In genomic region chr20:37522258-37523011, GRCh38 we compare ENCODE assay signal across 8 cellular contexts. TPM values are rescaled to one million over a fixed set of nuclear protein-coding genes. Genes with fewer than 3 reads are reported as not detected.
DNase-seq lines count a peak whose midpoint lies in the region; ATAC-seq and TF ChIP-seq lines count a peak whose summit lies in the region.
"Had no signal": no experiment of that assay in that cellular context is flagged by ENCODE, and none has a peak within 500 bp of the region (broad histone marks: within the 10 kb centered on the region; RNA-seq: fewer than 3 reads in every experiment).

No MANE protein-coding gene starts in this region.

- no peak for ATAC-seq in left lobe of liver

- H3K27ac Mint-ChIP-seq in type B pancreatic cell: no peak overlapping the region

- DNase-seq in NCI-H345 treated with DMSO at 0.1 percent for 48 hours (lab: John Stamatoyannopoulos, UW; ENCODE audit: unreplicated experiment) (peak; percentile 47), erythroblast (lab: John Stamatoyannopoulos, UW) (peak; percentile 24 to 47), medulla oblongata (ENCODE audit: extremely low spot score) (peak; percentile 23), type B pancreatic cell (ENCODE audit: extremely low spot score, unreplicated experiment) (no peak), DMS53 (lab: John Stamatoyannopoulos, UW) (no peak), left lobe of liver (ENCODE audit: low spot score) (no peak), activated T-cell treated with anti-CD3 and anti-CD28 coated beads for 4 hours (no peak)

- no peaks in the 10 kb centered on the region for H3K27me3 Mint-ChIP-seq in type B pancreatic cell

- peak overlapping the region; percentile 64 for H3K4me3 Mint-ChIP-seq in type B pancreatic cell

- no peak for TF ChIP-seq CTCF in type B pancreatic cell (conservative IDR thresholded peaks at IDR 0.05)

- no peak for TF ChIP-seq POLR2A in erythroblast (IDR thresholded peaks at IDR 0.05; ENCODE audit: low read length)

- no peaks in the 10 kb centered on the region for H3K9me3 Mint-ChIP-seq in type B pancreatic cell

- H3K4me1 Mint-ChIP-seq in type B pancreatic cell (ENCODE audit: unreplicated experiment): peaks cover 62% of the 10 kb centered on the region

- peaks cover 38% of the 10 kb centered on the region for H3K36me3 Mint-ChIP-seq in type B pancreatic cell

RNA-seq across cellular contexts. Expression of gene NNAT, which starts 1.4 kb away (rescaled TPM):
- total RNA-seq in type B pancreatic cell (ENCODE audit: low replicate concordance) (19.2 and 114 TPM in 2 replicates), left lobe of liver (0.15 TPM)
- total RNA-seq: lung microvascular endothelial cell had no signal

RNA-seq across cellular contexts. Expression of gene BLCAP, which starts 5.2 kb away (rescaled TPM):
- total RNA-seq in type B pancreatic cell (ENCODE audit: low replicate concordance) (75.7 and 79.7 TPM in 2 replicates), left lobe of liver (70.4 TPM)

Comparison
In these comparisons a context has a peak if more than half of its experiments do, and no peak if none do; other contexts are left out.
1. DNase-seq: peak in NCI-H345 treated with DMSO at 0.1 percent for 48 hours (single experiment), erythroblast (2 of 2) and medulla oblongata (single experiment); none in type B pancreatic cell (single experiment), DMS53 (single experiment), left lobe of liver (single experiment) and activated T-cell treated with anti-CD3 and anti-CD28 coated beads for 4 hours (single experiment).
2. RNA of gene NNAT, which starts 1.4 kb away (total RNA-seq): 19.2 to 114 TPM in type B pancreatic cell; 0.15 TPM in left lobe of liver (single experiment); every median in the first group is over 10 times any median in the second.